Comparison of ENCODE assay signal across 24 cellular contexts in the genomic region with DNA sequence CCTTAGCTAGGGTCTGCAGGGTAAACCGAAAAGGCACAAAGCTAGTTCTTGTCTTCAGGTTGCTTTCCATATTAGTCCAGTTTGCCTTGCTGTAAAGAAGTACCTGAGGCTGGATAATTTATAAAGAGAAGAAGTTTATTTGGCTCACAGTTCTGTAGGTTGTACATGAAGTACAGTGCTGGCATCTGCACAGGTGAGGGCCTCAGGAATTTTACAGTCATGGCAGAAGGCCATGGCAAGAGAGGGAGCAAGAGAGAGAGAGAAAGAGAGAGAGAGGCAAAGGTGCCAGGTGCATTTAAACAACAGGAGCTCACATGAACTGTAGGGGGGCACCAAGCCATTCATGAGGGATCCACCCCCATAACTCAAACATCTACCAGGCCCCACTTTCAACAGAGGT.
"Had no signal": no experiment of that assay in that cellular context is flagged by ENCODE, and none has a peak within 500 bp of the region (broad histone marks: within the 10 kb centered on the region; RNA-seq: fewer than 3 reads in every experiment).

No MANE protein-coding gene starts in this region.

- H3K36me3 ChIP-seq: stomach, suprapubic skin, thoracic aorta, thyroid gland, tibial artery, tibial nerve, transverse colon, upper lobe of left lung, upper lobe of right lung, uterus, vagina had no signal

- DNase-seq: stimulated activated CD4-positive, alpha-beta T cell treated with anti-CD3 and anti-CD28 coated beads, Interleukin-2, amount 100 ng/mL, for 48 hours; stimulated activated CD4-positive, alpha-beta T cell treated with anti-CD3 and anti-CD28 coated beads, Interleukin-4, amount 100 ng/mL, for 1 hour; stimulated activated CD4-positive, alpha-beta T cell treated with anti-CD3 and anti-CD28 coated beads, Interleukin-4, amount 100 ng/mL, for 24 hours; stimulated activated CD4-positive, alpha-beta T cell treated with anti-CD3 and anti-CD28 coated beads, Interleukin-4, amount 100 ng/mL, for 4 hours; stimulated activated CD8-positive, alpha-beta memory T cell treated with anti-CD3 and anti-CD28 coated beads, Interleukin-4, amount 100 ng/mL, for 48 hours; stimulated activated naive B cell treated with anti-CD40 and anti-IgM and Interleukin-4, amounts not matched to agents 10 μg/mL and 1 μg/mL and 100 μg/mL, for 72 hours; stimulated activated naive CD4-positive, alpha-beta T cell; stimulated activated naive CD4-positive, alpha-beta T cell treated with Interleukin-2 at 50 U/mL for 16 hours; stimulated activated naive CD8-positive, alpha-beta T cell treated with anti-CD3 and anti-CD28 coated beads, Interleukin-15, amount 100 ng/mL, for 72 hours; stimulated activated naive CD8-positive, alpha-beta T cell treated with anti-CD3 and anti-CD28 coated beads, Interleukin-15, Interleukin-2, amounts not matched to agents 100 U/mL and 50 U/mL, for 24 hours; stomach; substantia nigra; testis; tibial artery; transverse colon; trophoblast cell; upper lobe of left lung; upper lobe of right lung; uterus had no signal

- H3K27me3 ChIP-seq: stomach, suprapubic skin, testis, thyroid gland, tibial artery, tibial nerve, transverse colon, upper lobe of left lung, upper lobe of right lung, uterus, vagina had no signal

- H3K4me3 ChIP-seq: stomach, suprapubic skin, testis, thoracic aorta, thyroid gland, tibial artery, tibial nerve, transverse colon, upper lobe of left lung, upper lobe of right lung, uterus, vagina had no signal

- H3K4me1 ChIP-seq: transverse colon, upper lobe of left lung, upper lobe of right lung, uterus, vagina had no signal

- H3K9me3 ChIP-seq: suprapubic skin, testis, thoracic aorta, thyroid gland, tibial artery, tibial nerve, transverse colon, upper lobe of left lung, upper lobe of right lung, uterus, vagina had no signal
